Comparison of ENCODE assay signal across 20 cellular contexts in genomic region chr20:14896569-14896968, GRCh38.
DNase-seq lines count a peak whose midpoint lies in the region; ATAC-seq lines count a peak whose summit lies in the region.
"Had no signal": no experiment of that assay in that cellular context is flagged by ENCODE, and none has a peak within 500 bp of the region (broad histone marks: within the 10 kb centered on the region; RNA-seq: fewer than 3 reads in every experiment).

No MANE protein-coding gene starts in this region.

- DNase-seq in DMS 273 (lab: John Stamatoyannopoulos, UW; ENCODE audit: unreplicated experiment) (peak; percentile 88), NCI-H1105 treated with DMSO at 0.1 percent for 48 hours (lab: John Stamatoyannopoulos, UW) (peak; percentile 31), NCI-H446 treated with DMSO at 0.1 percent for 48 hours (lab: John Stamatoyannopoulos, UW) (peak; percentile 71), left colon (peak in 1 of 2 donors; percentile 46), T-helper 2 cell (no peak)
- no peak for DNase-seq in stimulated activated CD4-positive, alpha-beta T cell treated with anti-CD3 and anti-CD28 coated beads, Interleukin-4, amount 100 ng/mL, for 1 hour
- DNase-seq: AML-193; CD4-positive, alpha-beta T cell; GDM1; Kasumi-1; MV-4-11; NCI-H187 treated with DMSO at 0.1 percent for 48 hours; NCI-H510A; NCI-H774; Right ventricle myocardium superior; RPMI8226 had no signal

- intact Hi-C loops in left colon (cut with DNase I, micrococcal nuclease): no loop called here

- ATAC-seq in left colon (peak; percentile 42), HG02973 (IDR thresholded peaks at IDR 0.05; ENCODE audit: unreplicated experiment) (no peak), GM21529 (IDR thresholded peaks at IDR 0.05; ENCODE audit: unreplicated experiment) (no peak)
- ATAC-seq: HCT116, K562 had no signal

Comparison
In these comparisons a context has a peak if more than half of its experiments do, and no peak if none do; other contexts are left out.
1. DNase-seq: peak in DMS 273 (single experiment), NCI-H1105 treated with DMSO at 0.1 percent for 48 hours (single experiment) and NCI-H446 treated with DMSO at 0.1 percent for 48 hours (single experiment); none in stimulated activated CD4-positive, alpha-beta T cell treated with anti-CD3 and anti-CD28 coated beads, Interleukin-4, amount 100 ng/mL, for 1 hour (single experiment) and T-helper 2 cell (0 of 5).